Comparison of ENCODE assay signal across 1 cellular context in the genomic region with DNA sequence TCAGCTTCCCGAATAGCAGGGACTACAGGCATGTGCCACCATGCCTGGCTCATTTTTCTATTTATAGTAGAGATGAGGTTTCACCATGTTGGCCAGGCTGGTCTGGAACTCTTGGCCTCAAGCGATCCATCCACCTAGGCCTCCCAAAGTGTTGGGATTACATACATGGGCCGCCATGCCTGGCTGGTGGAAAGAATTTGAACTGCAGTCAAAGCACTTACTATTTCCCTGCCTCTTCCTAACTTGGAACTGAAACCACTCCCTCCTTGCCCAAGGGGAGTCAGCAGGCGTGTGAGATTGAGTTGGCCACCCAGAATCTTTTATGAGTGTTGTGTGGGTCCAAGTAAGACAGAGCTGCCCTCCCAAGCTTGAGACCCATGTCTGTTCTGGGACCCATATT.
TF ChIP-seq lines count a peak whose summit lies in the region.

No MANE protein-coding gene starts in this region.

TF ChIP-seq in GM23338, 12 proteins besides CTCF, POLR2A, EP300 and RAD21 (continued from another document):
- TF ChIP-seq, protein P1, sequence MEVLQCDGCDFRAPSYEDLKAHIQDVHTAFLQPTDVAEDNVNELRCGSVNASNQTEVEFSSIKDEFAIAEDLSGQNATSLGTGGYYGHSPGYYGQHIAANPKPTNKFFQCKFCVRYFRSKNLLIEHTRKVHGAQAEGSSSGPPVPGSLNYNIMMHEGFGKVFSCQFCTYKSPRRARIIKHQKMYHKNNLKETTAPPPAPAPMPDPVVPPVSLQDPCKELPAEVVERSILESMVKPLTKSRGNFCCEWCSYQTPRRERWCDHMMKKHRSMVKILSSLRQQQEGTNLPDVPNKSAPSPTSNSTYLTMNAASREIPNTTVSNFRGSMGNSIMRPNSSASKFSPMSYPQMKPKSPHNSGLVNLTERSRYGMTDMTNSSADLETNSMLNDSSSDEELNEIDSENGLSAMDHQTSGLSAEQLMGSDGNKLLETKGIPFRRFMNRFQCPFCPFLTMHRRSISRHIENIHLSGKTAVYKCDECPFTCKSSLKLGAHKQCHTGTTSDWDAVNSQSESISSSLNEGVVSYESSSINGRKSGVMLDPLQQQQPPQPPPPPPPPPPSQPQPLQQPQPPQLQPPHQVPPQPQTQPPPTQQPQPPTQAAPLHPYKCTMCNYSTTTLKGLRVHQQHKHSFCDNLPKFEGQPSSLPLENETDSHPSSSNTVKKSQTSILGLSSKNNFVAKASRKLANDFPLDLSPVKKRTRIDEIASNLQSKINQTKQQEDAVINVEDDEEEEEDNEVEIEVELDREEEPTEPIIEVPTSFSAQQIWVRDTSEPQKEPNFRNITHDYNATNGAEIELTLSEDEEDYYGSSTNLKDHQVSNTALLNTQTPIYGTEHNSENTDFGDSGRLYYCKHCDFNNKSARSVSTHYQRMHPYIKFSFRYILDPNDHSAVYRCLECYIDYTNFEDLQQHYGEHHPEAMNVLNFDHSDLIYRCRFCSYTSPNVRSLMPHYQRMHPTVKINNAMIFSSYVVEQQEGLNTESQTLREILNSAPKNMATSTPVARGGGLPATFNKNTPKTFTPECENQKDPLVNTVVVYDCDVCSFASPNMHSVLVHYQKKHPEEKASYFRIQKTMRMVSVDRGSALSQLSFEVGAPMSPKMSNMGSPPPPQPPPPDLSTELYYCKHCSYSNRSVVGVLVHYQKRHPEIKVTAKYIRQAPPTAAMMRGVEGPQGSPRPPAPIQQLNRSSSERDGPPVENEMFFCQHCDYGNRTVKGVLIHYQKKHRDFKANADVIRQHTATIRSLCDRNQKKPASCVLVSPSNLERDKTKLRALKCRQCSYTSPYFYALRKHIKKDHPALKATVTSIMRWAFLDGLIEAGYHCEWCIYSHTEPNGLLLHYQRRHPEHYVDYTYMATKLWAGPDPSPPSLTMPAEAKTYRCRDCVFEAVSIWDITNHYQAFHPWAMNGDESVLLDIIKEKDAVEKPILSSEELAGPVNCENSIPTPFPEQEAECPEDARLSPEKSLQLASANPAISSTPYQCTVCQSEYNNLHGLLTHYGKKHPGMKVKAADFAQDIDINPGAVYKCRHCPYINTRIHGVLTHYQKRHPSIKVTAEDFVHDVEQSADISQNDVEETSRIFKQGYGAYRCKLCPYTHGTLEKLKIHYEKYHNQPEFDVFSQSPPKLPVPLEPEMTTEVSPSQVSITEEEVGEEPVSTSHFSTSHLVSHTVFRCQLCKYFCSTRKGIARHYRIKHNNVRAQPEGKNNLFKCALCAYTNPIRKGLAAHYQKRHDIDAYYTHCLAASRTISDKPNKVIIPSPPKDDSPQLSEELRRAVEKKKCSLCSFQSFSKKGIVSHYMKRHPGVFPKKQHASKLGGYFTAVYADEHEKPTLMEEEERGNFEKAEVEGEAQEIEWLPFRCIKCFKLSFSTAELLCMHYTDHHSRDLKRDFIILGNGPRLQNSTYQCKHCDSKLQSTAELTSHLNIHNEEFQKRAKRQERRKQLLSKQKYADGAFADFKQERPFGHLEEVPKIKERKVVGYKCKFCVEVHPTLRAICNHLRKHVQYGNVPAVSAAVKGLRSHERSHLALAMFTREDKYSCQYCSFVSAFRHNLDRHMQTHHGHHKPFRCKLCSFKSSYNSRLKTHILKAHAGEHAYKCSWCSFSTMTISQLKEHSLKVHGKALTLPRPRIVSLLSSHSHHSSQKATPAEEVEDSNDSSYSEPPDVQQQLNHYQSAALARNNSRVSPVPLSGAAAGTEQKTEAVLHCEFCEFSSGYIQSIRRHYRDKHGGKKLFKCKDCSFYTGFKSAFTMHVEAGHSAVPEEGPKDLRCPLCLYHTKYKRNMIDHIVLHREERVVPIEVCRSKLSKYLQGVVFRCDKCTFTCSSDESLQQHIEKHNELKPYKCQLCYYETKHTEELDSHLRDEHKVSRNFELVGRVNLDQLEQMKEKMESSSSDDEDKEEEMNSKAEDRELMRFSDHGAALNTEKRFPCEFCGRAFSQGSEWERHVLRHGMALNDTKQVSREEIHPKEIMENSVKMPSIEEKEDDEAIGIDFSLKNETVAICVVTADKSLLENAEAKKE (CRISPR knock-in tag; IDR thresholded peaks at IDR 0.05), result no peak
- TF ChIP-seq, protein P2, sequence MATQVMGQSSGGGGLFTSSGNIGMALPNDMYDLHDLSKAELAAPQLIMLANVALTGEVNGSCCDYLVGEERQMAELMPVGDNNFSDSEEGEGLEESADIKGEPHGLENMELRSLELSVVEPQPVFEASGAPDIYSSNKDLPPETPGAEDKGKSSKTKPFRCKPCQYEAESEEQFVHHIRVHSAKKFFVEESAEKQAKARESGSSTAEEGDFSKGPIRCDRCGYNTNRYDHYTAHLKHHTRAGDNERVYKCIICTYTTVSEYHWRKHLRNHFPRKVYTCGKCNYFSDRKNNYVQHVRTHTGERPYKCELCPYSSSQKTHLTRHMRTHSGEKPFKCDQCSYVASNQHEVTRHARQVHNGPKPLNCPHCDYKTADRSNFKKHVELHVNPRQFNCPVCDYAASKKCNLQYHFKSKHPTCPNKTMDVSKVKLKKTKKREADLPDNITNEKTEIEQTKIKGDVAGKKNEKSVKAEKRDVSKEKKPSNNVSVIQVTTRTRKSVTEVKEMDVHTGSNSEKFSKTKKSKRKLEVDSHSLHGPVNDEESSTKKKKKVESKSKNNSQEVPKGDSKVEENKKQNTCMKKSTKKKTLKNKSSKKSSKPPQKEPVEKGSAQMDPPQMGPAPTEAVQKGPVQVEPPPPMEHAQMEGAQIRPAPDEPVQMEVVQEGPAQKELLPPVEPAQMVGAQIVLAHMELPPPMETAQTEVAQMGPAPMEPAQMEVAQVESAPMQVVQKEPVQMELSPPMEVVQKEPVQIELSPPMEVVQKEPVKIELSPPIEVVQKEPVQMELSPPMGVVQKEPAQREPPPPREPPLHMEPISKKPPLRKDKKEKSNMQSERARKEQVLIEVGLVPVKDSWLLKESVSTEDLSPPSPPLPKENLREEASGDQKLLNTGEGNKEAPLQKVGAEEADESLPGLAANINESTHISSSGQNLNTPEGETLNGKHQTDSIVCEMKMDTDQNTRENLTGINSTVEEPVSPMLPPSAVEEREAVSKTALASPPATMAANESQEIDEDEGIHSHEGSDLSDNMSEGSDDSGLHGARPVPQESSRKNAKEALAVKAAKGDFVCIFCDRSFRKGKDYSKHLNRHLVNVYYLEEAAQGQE (IDR thresholded peaks at IDR 0.05; ENCODE audit: unreplicated experiment), result no peak
- TF ChIP-seq STAT1 (IDR thresholded peaks at IDR 0.05; ENCODE audit: unreplicated experiment), result no peak
- no peak for TF ChIP-seq ZNF114 (CRISPR knock-in tag; IDR thresholded peaks at IDR 0.05)
- TF ChIP-seq POLR2AphosphoS5 (IDR thresholded peaks at IDR 0.05; ENCODE audit: low read depth), result no peak
- TF ChIP-seq, protein P3, sequence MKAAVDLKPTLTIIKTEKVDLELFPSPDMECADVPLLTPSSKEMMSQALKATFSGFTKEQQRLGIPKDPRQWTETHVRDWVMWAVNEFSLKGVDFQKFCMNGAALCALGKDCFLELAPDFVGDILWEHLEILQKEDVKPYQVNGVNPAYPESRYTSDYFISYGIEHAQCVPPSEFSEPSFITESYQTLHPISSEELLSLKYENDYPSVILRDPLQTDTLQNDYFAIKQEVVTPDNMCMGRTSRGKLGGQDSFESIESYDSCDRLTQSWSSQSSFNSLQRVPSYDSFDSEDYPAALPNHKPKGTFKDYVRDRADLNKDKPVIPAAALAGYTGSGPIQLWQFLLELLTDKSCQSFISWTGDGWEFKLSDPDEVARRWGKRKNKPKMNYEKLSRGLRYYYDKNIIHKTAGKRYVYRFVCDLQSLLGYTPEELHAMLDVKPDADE (IDR thresholded peaks at IDR 0.05), result no peak
- no peak for TF ChIP-seq EZH2phosphoT487 (IDR thresholded peaks at IDR 0.05; ENCODE audit: unreplicated experiment)
- no peak for TF ChIP-seq ZNF331 (CRISPR knock-in tag; IDR thresholded peaks at IDR 0.05; ENCODE audit: low read depth)
- TF ChIP-seq CREB1 (CRISPR knock-in tag; IDR thresholded peaks at IDR 0.05; ENCODE audit: low read depth), result no peak
